ENCODE assay signal across 16 cellular contexts in genomic region chr15:54506977-54507524, GRCh38.
A peak's percentile ranks its signal among the peaks of the same experiment; 100 is the strongest.
DNase-seq lines count a peak whose midpoint lies in the region; ATAC-seq, FAIRE-seq and TF ChIP-seq lines count a peak whose summit lies in the region.
"Had no signal": no experiment of that assay in that cellular context is flagged by ENCODE, and none has a peak within 500 bp of the region (broad histone marks: within the 10 kb centered on the region; RNA-seq: fewer than 3 reads in every experiment).

No MANE protein-coding gene starts in this region.

- H3F3A ChIP-seq in smooth muscle cell (ENCODE audit: low read depth): no peaks in the 10 kb centered on the region

- peak overlapping the region; percentile 2 for H3K4me2 ChIP-seq in smooth muscle cell
- H3K4me2 ChIP-seq: BLaER1 had no signal

- ATAC-seq in left lung: peak; percentile 88
- no peak for ATAC-seq in HG03571 (IDR thresholded peaks at IDR 0.05; ENCODE audit: unreplicated experiment)

- no peaks in the 10 kb centered on the region for H4K20me1 ChIP-seq in smooth muscle cell (ENCODE audit: low read depth)
- H4K20me1 ChIP-seq: BLaER1 had no signal

- TF ChIP-seq POLR2A in GM12892 (IDR thresholded peaks at IDR 0.05; ENCODE audit: low read depth, low read length): no peak

- H3K9ac ChIP-seq in smooth muscle cell (ENCODE audit: low read depth): no peak overlapping the region
- H3K9ac ChIP-seq: BLaER1, GM23248 had no signal

- H3K27me3 ChIP-seq in left lung (no peaks in the 10 kb centered on the region), smooth muscle cell (ENCODE audit: low read depth) (no peaks in the 10 kb centered on the region)
- H3K27me3 ChIP-seq: BLaER1 had no signal

- no peak overlapping the region for H3K4me3 ChIP-seq in left lung
- no peak overlapping the region for H3K4me3 ChIP-seq in smooth muscle cell
- H3K4me3 ChIP-seq: BLaER1, GM23248 had no signal

- H3K36me3 ChIP-seq in left lung: no peaks in the 10 kb centered on the region
- H3K36me3 ChIP-seq in smooth muscle cell (ENCODE audit: low read depth): no peaks in the 10 kb centered on the region
- H3K36me3 ChIP-seq: BLaER1 had no signal

- H2AFZ ChIP-seq in smooth muscle cell (ENCODE audit: low read depth): no peak overlapping the region
- H2AFZ ChIP-seq: GM23248 had no signal

- intact Hi-C loops in left lung (cut with DNase I): no loop called here

- no peaks in the 10 kb centered on the region for H3K79me2 ChIP-seq in smooth muscle cell (ENCODE audit: low read depth)

- TF ChIP-seq CTCF in left lung (IDR thresholded peaks at IDR 0.05) (no peak), smooth muscle cell (IDR thresholded peaks at IDR 0.05; ENCODE audit: borderline replicate concordance, insufficient read depth, poor library complexity, severe bottlenecking) (no peak)

- H3K27ac ChIP-seq in left lung (no peak overlapping the region), smooth muscle cell (ENCODE audit: low read depth) (no peak overlapping the region)
- H3K27ac ChIP-seq: BLaER1, GM23248 had no signal

- H3K4me1 ChIP-seq in left lung (no peaks in the 10 kb centered on the region), smooth muscle cell (ENCODE audit: low read depth) (no peaks in the 10 kb centered on the region)
- H3K4me1 ChIP-seq: BLaER1, Caco-2 had no signal

- DNase-seq in H4 (ENCODE audit: low spot score): peak; percentile 8
- DNase-seq in OCI-M1 (lab: John Stamatoyannopoulos, UW): peak; percentile 11
- DNase-seq in left lung: no peak
- no peak for DNase-seq in smooth muscle cell (lab: John Stamatoyannopoulos, UW; ENCODE audit: unreplicated experiment)
- DNase-seq in NOMO-1 (lab: John Stamatoyannopoulos, UW; ENCODE audit: unreplicated experiment in 2 of 2): no peak
- DNase-seq in GM12892 (ENCODE audit: insufficient read length): no peak
- DNase-seq: 8988T; AML-193; Caco-2; CD8-positive, alpha-beta memory T cell; DND-41; GDM1; GM23248; H7 had no signal

- H3K9me3 ChIP-seq in left lung (no peaks in the 10 kb centered on the region), smooth muscle cell (replicated peaks; ENCODE audit: low read depth) (no peaks in the 10 kb centered on the region)
- H3K9me3 ChIP-seq: BLaER1, Caco-2 had no signal

- no peak for FAIRE-seq in GM12892 (lab: Jason Lieb, UNC)

Comparison
In these comparisons a context has a peak if more than half of its experiments do, and no peak if none do; other contexts are left out.
1. DNase-seq: peak in H4 (single experiment) and OCI-M1 (single experiment); none in left lung (0 of 2), smooth muscle cell (single experiment), NOMO-1 (0 of 2) and GM12892 (single experiment).